Comparison of ENCODE assay signal across 12 cellular contexts in genomic region chr16:50708373-50709060, GRCh38. TPM values are rescaled to one million over a fixed set of nuclear protein-coding genes. Genes with fewer than 3 reads are reported as not detected.
DNase-seq lines count a peak whose midpoint lies in the region; ATAC-seq and FAIRE-seq lines count a peak whose summit lies in the region.
"Had no signal": no experiment of that assay in that cellular context is flagged by ENCODE, and none has a peak within 500 bp of the region (broad histone marks: within the 10 kb centered on the region; RNA-seq: fewer than 3 reads in every experiment).

No MANE protein-coding gene starts in this region.

- FAIRE-seq in urothelium cell line (lab: Jason Lieb, UNC): no peak
- FAIRE-seq: pancreas had no signal

- POLR2A ChIA-PET in activated CD4-positive, alpha-beta memory T cell treated with anti-CD3 and anti-CD28 coated beads, Interleukin-2, amount 10 ng/mL, durations not matched to agents 7 days and 5 days (lab: Charles Lee): interaction anchor here (1.0 to 3.7 kb wide), 7 partner anchors 9 to 38 kb away, joined by 3 to 20 read pairs (median 5); partner anchors contain the start of genes CYLD and SNX20
- POLR2A ChIA-PET in naive thymus-derived CD4-positive, alpha-beta T cell (lab: Charles Lee): interaction anchor here (0.7 to 1.0 kb wide), 4 partner anchors 13 to 425 kb away, joined by 3 to 5 read pairs (median 3); no protein-coding TSS in a partner anchor

- H3K36me3 Mint-ChIP-seq in activated CD4-positive, alpha-beta memory T cell treated with anti-CD3 and anti-CD28 coated beads, Interleukin-2, amount 10 ng/mL, durations not matched to agents 7 days and 5 days (ENCODE audit: low read depth): peaks cover 84% of the 10 kb centered on the region
- H3K36me3 Mint-ChIP-seq in naive thymus-derived CD4-positive, alpha-beta T cell: peaks cover 10 to 52% (median 16%) of the 10 kb centered on the region in 5 donors

- H3K27ac ChIP-seq in BLaER1: 0 out of 2 replicates have a peak overlapping the region, but pooled peaks have one; percentile 18
- H3K27ac ChIP-seq in naive thymus-derived CD4-positive, alpha-beta T cell (ENCODE audit: low read depth, low read length): no peak overlapping the region
- H3K27ac ChIP-seq: pancreas had no signal

- H4K20me1 ChIP-seq in BLaER1: no peaks in the 10 kb centered on the region

- H3K4me3 ChIP-seq in BLaER1: no peak overlapping the region
- no peak overlapping the region for H3K4me3 ChIP-seq in naive thymus-derived CD4-positive, alpha-beta T cell (ENCODE audit: low read length)
- H3K4me3 ChIP-seq: pancreas had no signal

- peak overlapping the region; percentile 75 for H3K27ac Mint-ChIP-seq in activated CD4-positive, alpha-beta memory T cell treated with anti-CD3 and anti-CD28 coated beads, Interleukin-2, amount 10 ng/mL, durations not matched to agents 7 days and 5 days
- peak overlapping the region in 7 of 9 donors; percentile 6 to 68 (median 48) for H3K27ac Mint-ChIP-seq in naive thymus-derived CD4-positive, alpha-beta T cell

- H3K9ac ChIP-seq in BLaER1: no peak overlapping the region

- no peaks in the 10 kb centered on the region for H3K36me3 ChIP-seq in BLaER1
- H3K36me3 ChIP-seq in naive thymus-derived CD4-positive, alpha-beta T cell (ENCODE audit: control insufficient read depth in 2 of 3, insufficient read depth in 3 of 3, low read length in 3 of 3): no peaks in the 10 kb centered on the region
- H3K36me3 ChIP-seq: pancreas had no signal

- intact Hi-C loops in naive thymus-derived CD4-positive, alpha-beta T cell (cut with micrococcal nuclease): no loop called here

- DNase-seq in GF-D8 (lab: John Stamatoyannopoulos, UW) (peak; percentile 40), HT-29 (ENCODE audit: low spot score) (no peak), urothelium cell line (ENCODE audit: low spot score) (no peak)
- DNase-seq in activated CD4-positive, alpha-beta memory T cell treated with anti-CD3 and anti-CD28 coated beads, Interleukin-2, amount 10 ng/mL, durations not matched to agents 7 days and 5 days: peak; percentile 42
- DNase-seq in naive thymus-derived CD4-positive, alpha-beta T cell: no peak
- DNase-seq: dermis blood vessel endothelial cell, EL, GOT3, NCI-H2171 had no signal

- peak; percentile 78 for ATAC-seq in naive thymus-derived CD4-positive, alpha-beta T cell
- ATAC-seq in GM19397 (IDR thresholded peaks at IDR 0.05; ENCODE audit: unreplicated experiment): no peak

- H3K4me1 Mint-ChIP-seq in activated CD4-positive, alpha-beta memory T cell treated with anti-CD3 and anti-CD28 coated beads, Interleukin-2, amount 10 ng/mL, durations not matched to agents 7 days and 5 days: peaks cover 53% of the 10 kb centered on the region
- peaks cover 22 to 39% (median 30%) of the 10 kb centered on the region in 7 donors for H3K4me1 Mint-ChIP-seq in naive thymus-derived CD4-positive, alpha-beta T cell

- peaks cover 23% of the 10 kb centered on the region for H3K9me3 Mint-ChIP-seq in activated CD4-positive, alpha-beta memory T cell treated with anti-CD3 and anti-CD28 coated beads, Interleukin-2, amount 10 ng/mL, durations not matched to agents 7 days and 5 days
- H3K9me3 Mint-ChIP-seq in naive thymus-derived CD4-positive, alpha-beta T cell: peaks cover 10 to 26% (median 22%) of the 10 kb centered on the region in 11 donors

- peaks cover 28% of the 10 kb centered on the region for H3K9me3 ChIP-seq in BLaER1
- peaks cover 4 to 13% (median 4%) of the 10 kb centered on the region in 3 experiments for H3K9me3 ChIP-seq in naive thymus-derived CD4-positive, alpha-beta T cell (ENCODE audit: control insufficient read depth in 2 of 3, low read length in 3 of 3)
- H3K9me3 ChIP-seq: pancreas had no signal

- no peak overlapping the region; the same call in 1 of the 2 replicates for H3K4me2 ChIP-seq in BLaER1

- H3K4me3 Mint-ChIP-seq in activated CD4-positive, alpha-beta memory T cell treated with anti-CD3 and anti-CD28 coated beads, Interleukin-2, amount 10 ng/mL, durations not matched to agents 7 days and 5 days: no peak overlapping the region
- peak overlapping the region in 4 of 10 donors; percentile 15 to 74 (median 26) for H3K4me3 Mint-ChIP-seq in naive thymus-derived CD4-positive, alpha-beta T cell

- peaks cover 23% of the 10 kb centered on the region for H3K4me1 ChIP-seq in BLaER1
- H3K4me1 ChIP-seq in naive thymus-derived CD4-positive, alpha-beta T cell (ENCODE audit: control insufficient read depth in 2 of 2, insufficient read depth in 2 of 2, low read length in 2 of 2): peaks cover 8 to 10% of the 10 kb centered on the region in 2 donors
- H3K4me1 ChIP-seq: pancreas had no signal

- H3K27me3 Mint-ChIP-seq in activated CD4-positive, alpha-beta memory T cell treated with anti-CD3 and anti-CD28 coated beads, Interleukin-2, amount 10 ng/mL, durations not matched to agents 7 days and 5 days: no peaks in the 10 kb centered on the region
- H3K27me3 Mint-ChIP-seq in naive thymus-derived CD4-positive, alpha-beta T cell: no peaks in the 10 kb centered on the region

- CTCF ChIA-PET in activated CD4-positive, alpha-beta memory T cell treated with anti-CD3 and anti-CD28 coated beads, Interleukin-2, amount 10 ng/mL, durations not matched to agents 7 days and 5 days (lab: Charles Lee): interaction anchor here (0.8 to 1.5 kb wide), 6 partner anchors 11 to 98 kb away, joined by 3 to 5 read pairs (median 4); partner anchors contain the start of gene CYLD
- CTCF ChIA-PET in naive thymus-derived CD4-positive, alpha-beta T cell (lab: Charles Lee): interaction anchor here (0.6 to 1.6 kb wide), 5 partner anchors 9 to 643 kb away, joined by 3 to 4 read pairs (median 3); partner anchors contain the start of gene HEATR3

- H3K27me3 ChIP-seq in BLaER1: no peaks in the 10 kb centered on the region
- H3K27me3 ChIP-seq in naive thymus-derived CD4-positive, alpha-beta T cell (ENCODE audit: control insufficient read depth in 2 of 2, insufficient read depth in 2 of 2, low read length in 2 of 2): no peaks in the 10 kb centered on the region
- H3K27me3 ChIP-seq: pancreas had no signal

RNA-seq across cellular contexts. Expression of gene NOD2, which starts 15.1 kb away (rescaled TPM):
- total RNA-seq in activated CD4-positive, alpha-beta memory T cell treated with anti-CD3 and anti-CD28 coated beads, Interleukin-2, amount 10 ng/mL, durations not matched to agents 7 days and 5 days: 10 to 100 TPM; 20.8 to 24.1 TPM
- total RNA-seq in naive thymus-derived CD4-positive, alpha-beta T cell: 10 to 100 TPM in 2 of 5 experiments, 1 to 10 TPM in 1, under 1 TPM in 2; 0.49 to 40.5 (median 4.8) TPM
- under 1 TPM; 0.06 TPM for polyA plus RNA-seq in naive thymus-derived CD4-positive, alpha-beta T cell
- not detected in 2 replicates for total RNA-seq in HT-29 (2014; rRNA removed; shearing (Covaris generic))

RNA-seq across cellular contexts. Expression of gene SNX20, which starts 27.4 kb away (rescaled TPM):
- 10 to 100 TPM; 94.7 to 97.7 TPM for total RNA-seq in activated CD4-positive, alpha-beta memory T cell treated with anti-CD3 and anti-CD28 coated beads, Interleukin-2, amount 10 ng/mL, durations not matched to agents 7 days and 5 days
- total RNA-seq in naive thymus-derived CD4-positive, alpha-beta T cell: 10 to 100 TPM; 32.4 to 94.9 (median 70.8) TPM
- polyA plus RNA-seq in naive thymus-derived CD4-positive, alpha-beta T cell: 10 to 100 TPM; 62.6 to 96.1 TPM
- total RNA-seq in HT-29 (2014; rRNA removed; shearing (Covaris generic)): 0.23 TPM in 1 of 2 replicates, not detected in the other

RNA-seq across cellular contexts. Expression of gene CYLD, which starts 33.4 kb away (rescaled TPM):
- total RNA-seq in activated CD4-positive, alpha-beta memory T cell treated with anti-CD3 and anti-CD28 coated beads, Interleukin-2, amount 10 ng/mL, durations not matched to agents 7 days and 5 days: 100 to 1,000 TPM; 235 to 254 TPM
- total RNA-seq in naive thymus-derived CD4-positive, alpha-beta T cell: 100 to 1,000 TPM; 259 to 393 (median 336) TPM
- 100 to 1,000 TPM; 170 to 224 TPM for polyA plus RNA-seq in naive thymus-derived CD4-positive, alpha-beta T cell
- total RNA-seq in HT-29 (2014; rRNA removed; shearing (Covaris generic)): 3.5 and 5.2 TPM in 2 replicates

Comparison
In these comparisons a context has a peak if more than half of its experiments do, and no peak if none do; other contexts are left out.
1. DNase-seq: peak in GF-D8 (single experiment) and activated CD4-positive, alpha-beta memory T cell treated with anti-CD3 and anti-CD28 coated beads, Interleukin-2, amount 10 ng/mL, durations not matched to agents 7 days and 5 days (single experiment); none in naive thymus-derived CD4-positive, alpha-beta T cell (0 of 9), HT-29 (single experiment) and urothelium cell line (single experiment).
2. RNA of gene SNX20, which starts 27.4 kb away (total RNA-seq): 94.7 to 97.7 TPM in activated CD4-positive, alpha-beta memory T cell treated with anti-CD3 and anti-CD28 coated beads, Interleukin-2, amount 10 ng/mL, durations not matched to agents 7 days and 5 days and 32.4 to 94.9 TPM in naive thymus-derived CD4-positive, alpha-beta T cell; 0.23 TPM in HT-29; every median in the first group is over 10 times any median in the second.
3. RNA of gene CYLD, which starts 33.4 kb away (total RNA-seq): 259 to 393 TPM in naive thymus-derived CD4-positive, alpha-beta T cell and 235 to 254 TPM in activated CD4-positive, alpha-beta memory T cell treated with anti-CD3 and anti-CD28 coated beads, Interleukin-2, amount 10 ng/mL, durations not matched to agents 7 days and 5 days; 3.5 to 5.2 TPM in HT-29; every median in the first group is over 10 times any median in the second.